Comparison of ENCODE assay signal across 19 cellular contexts in genomic region chr11:2818021-2818420, GRCh38.
DNase-seq lines count a peak whose midpoint lies in the region; ATAC-seq and TF ChIP-seq lines count a peak whose summit lies in the region.
"Had no signal": no experiment of that assay in that cellular context is flagged by ENCODE, and none has a peak within 500 bp of the region (broad histone marks: within the 10 kb centered on the region; RNA-seq: fewer than 3 reads in every experiment).

No MANE protein-coding gene starts in this region.

- POLR2A ChIA-PET in PC-3 (lab: Charles Lee; ENCODE audit: unreplicated experiment), result interaction anchor here (0.6 kb wide), 1 partner anchor 29 kb away, joined by 4 read pairs; no protein-coding TSS in a partner anchor

- H3K27me3 ChIP-seq in right cardiac atrium (ENCODE audit: control insufficient read depth, insufficient read depth), result no peaks in the 10 kb centered on the region
- no peaks in the 10 kb centered on the region for H3K27me3 ChIP-seq in upper lobe of right lung
- H3K27me3 ChIP-seq in PC-3 (ENCODE audit: low read length), result no peaks in the 10 kb centered on the region
- H3K27me3 ChIP-seq: BE2C had no signal

- no peaks in the 10 kb centered on the region for H3K79me2 ChIP-seq in PC-3 (ENCODE audit: low read length)

- no peaks in the 10 kb centered on the region for H3K9me3 ChIP-seq in right cardiac atrium (ENCODE audit: control insufficient read depth, low read length)
- no peaks in the 10 kb centered on the region for H3K9me3 ChIP-seq in upper lobe of right lung
- H3K9me3 ChIP-seq in PC-3 (ENCODE audit: low read length), result peaks cover 6% of the 10 kb centered on the region; the same call in 1 of the 2 replicates
- H3K9me3 ChIP-seq: BE2C had no signal

- H3K9me2 ChIP-seq in PC-3 (replicated peaks; ENCODE audit: low read length), result no peaks in the 10 kb centered on the region

- H4K20me1 ChIP-seq in PC-3 (ENCODE audit: low read length), result no peaks in the 10 kb centered on the region

- H2AFZ ChIP-seq in PC-3 (ENCODE audit: low read length), result no peak overlapping the region
- H2AFZ ChIP-seq: GM23338 had no signal

- H3K27me3 Mint-ChIP-seq in nephron (ENCODE audit: low read depth), result peaks cover 12% of the 10 kb centered on the region
- H3K27me3 Mint-ChIP-seq: CD4-positive, alpha-beta T cell; IgD-negative memory B cell had no signal

- H3K4me2 ChIP-seq in PC-3 (ENCODE audit: low read length), result no peak overlapping the region
- H3K4me2 ChIP-seq: GM23338 had no signal

- H3K36me3 ChIP-seq in upper lobe of right lung (no peaks in the 10 kb centered on the region), PC-3 (ENCODE audit: low read depth, low read length) (no peaks in the 10 kb centered on the region)
- H3K36me3 ChIP-seq: BE2C had no signal

- H3K27ac Mint-ChIP-seq in nephron, result peak overlapping the region in 2 of 3 experiments; percentile 62 to 65
- H3K27ac Mint-ChIP-seq: CD4-positive, alpha-beta T cell; GM23338; HFFc6 had no signal

- intact Hi-C loops in right cardiac atrium (cut with DNase I) (no loop called here), left ventricle myocardium superior (cut with micrococcal nuclease) (no loop called here), upper lobe of right lung (cut with DNase I) (no loop called here), PC-3 (cut with micrococcal nuclease) (no loop called here)

- H3K27ac ChIP-seq in right cardiac atrium (ENCODE audit: low read length), result no peak overlapping the region
- H3K27ac ChIP-seq in upper lobe of right lung, result no peak overlapping the region
- no peak overlapping the region for H3K27ac ChIP-seq in PC-3 (ENCODE audit: low read length)
- H3K27ac ChIP-seq: C4-2B had no signal

- H3F3A ChIP-seq in PC-3 (ENCODE audit: low read length, unreplicated experiment), result no peaks in the 10 kb centered on the region

- peak overlapping the region in 1 of 3 experiments; percentile 62 for H3K4me3 Mint-ChIP-seq in nephron
- H3K4me3 Mint-ChIP-seq: CD4-positive, alpha-beta T cell; GM23338; HFFc6; IgD-negative memory B cell had no signal

- no peak overlapping the region for H3K9ac ChIP-seq in PC-3 (ENCODE audit: low read length)

- BruUV-seq in PC-3 (replicated peaks; lab: Mats Ljungman, UMichigan), result no TSS peak

- H3K9me3 Mint-ChIP-seq in nephron, result peaks cover 53% of the 10 kb centered on the region

- TF ChIP-seq CTCF in nephron (IDR thresholded peaks at IDR 0.05; ENCODE audit: unreplicated experiment in 3 of 3), result no peak
- TF ChIP-seq CTCF in upper lobe of right lung (IDR thresholded peaks at IDR 0.05), result no peak
- no peak for TF ChIP-seq CTCF in PC-3 (conservative IDR thresholded peaks at IDR 0.05; ENCODE audit: low read depth, low read length)

- ATAC-seq in right cardiac atrium, result no peak
- ATAC-seq in left ventricle myocardium superior, result no peak
- no peak for ATAC-seq in upper lobe of right lung
- no peak for ATAC-seq in PC-3
- ATAC-seq: GM23338, HCT116 had no signal

- CTCF ChIA-PET in PC-3 (lab: Charles Lee), result no interaction called here

- 93% methylated on average over 6 of the region's 6 CpGs for WGBS in right cardiac atrium

- no peaks in the 10 kb centered on the region for H3K4me1 ChIP-seq in right cardiac atrium (ENCODE audit: control insufficient read depth, insufficient read depth, low read length)
- H3K4me1 ChIP-seq in upper lobe of right lung, result peaks cover 5% of the 10 kb centered on the region
- no peaks in the 10 kb centered on the region for H3K4me1 ChIP-seq in PC-3 (ENCODE audit: insufficient read depth, low read length)
- H3K4me1 ChIP-seq: BE2C had no signal

- DNase-seq in right cardiac atrium (peak in 2 of 3 donors; percentile 3 to 27), left ventricle myocardium superior (no peak), upper lobe of right lung (peak; percentile 50), PC-3 (no peak), NCI-H446 treated with DMSO at 0.1 percent for 48 hours (lab: John Stamatoyannopoulos, UW) (no peak), NCI-H2196 (lab: John Stamatoyannopoulos, UW; ENCODE audit: unreplicated experiment) (no peak)
- DNase-seq: ACHN; BE2C; CD4-positive, alpha-beta T cell; DMS153; DMS79; GDM1; H7; HFFc6 had no signal

- H3K4me3 ChIP-seq in right cardiac atrium (ENCODE audit: low read length) (no peak overlapping the region), upper lobe of right lung (no peak overlapping the region), PC-3 (ENCODE audit: low read length) (no peak overlapping the region)
- H3K4me3 ChIP-seq: GM23338 had no signal

- peaks cover 15% of the 10 kb centered on the region for H3K36me3 Mint-ChIP-seq in nephron (ENCODE audit: low read depth)

- peaks cover 51% of the 10 kb centered on the region for H3K4me1 Mint-ChIP-seq in nephron

Comparison
In these comparisons a context has a peak if more than half of its experiments do, and no peak if none do; other contexts are left out.
1. DNase-seq: peak in right cardiac atrium (2 of 3) and upper lobe of right lung (single experiment); none in left ventricle myocardium superior (single experiment), PC-3 (single experiment), NCI-H446 treated with DMSO at 0.1 percent for 48 hours (single experiment) and NCI-H2196 (single experiment).